Comparison of ENCODE assay signal across 18 cellular contexts in genomic region chr5:143796110-143796509, GRCh38. TPM values are rescaled to one million over a fixed set of nuclear protein-coding genes. Genes with fewer than 3 reads are reported as not detected.
"Had no signal": no experiment of that assay in that cellular context is flagged by ENCODE, and none has a peak within 500 bp of the region (broad histone marks: within the 10 kb centered on the region; RNA-seq: fewer than 3 reads in every experiment).

No MANE protein-coding gene starts in this region.

- H3K9me3 Mint-ChIP-seq: activated naive CD8-positive, alpha-beta T cell treated with anti-CD3 and anti-CD28 coated beads, Interleukin-2, amount 10 ng/mL, durations not matched to agents 7 days and 5 days; activated T-helper 1 cell treated with anti-CD3 and anti-CD28 coated beads, Interleukin-12 subunit alpha, Interleukin-12 subunit beta, Interleukin-2, Interleukin-4 antibody, amounts not matched to agents 30 ng/mL and 10 ng/mL and 1 ng/mL, durations not matched to agents 14 hours and 24 hours and 36 hours; endodermal cell; T-helper 2 cell treated with Interferon-gamma antibody and Interleukin-4, amounts not matched to agents 5 μg/mL and 100 μg/mL, for 36 hours had no signal

- H3K27me3 ChIP-seq: brain microvascular endothelial cell, dorsolateral prefrontal cortex, pancreas, tibial nerve, vagina had no signal

- H3K4me3 ChIP-seq: pancreas, tibial nerve, vagina had no signal

- DNase-seq: activated naive CD8-positive, alpha-beta T cell treated with anti-CD3 and anti-CD28 coated beads, Interleukin-2, amount 10 ng/mL, durations not matched to agents 7 days and 5 days; brain microvascular endothelial cell; dorsolateral prefrontal cortex; endodermal cell; glutamatergic neuron; pancreas; retina; stimulated activated CD4-positive, alpha-beta T cell treated with anti-CD3 and anti-CD28 coated beads, Interleukin-4, amount 100 ng/mL, for 24 hours; stimulated activated naive CD4-positive, alpha-beta T cell; substantia nigra had no signal

- H3K27ac Mint-ChIP-seq: activated naive CD8-positive, alpha-beta T cell treated with anti-CD3 and anti-CD28 coated beads, Interleukin-2, amount 10 ng/mL, durations not matched to agents 7 days and 5 days; activated T-helper 1 cell treated with anti-CD3 and anti-CD28 coated beads, Interleukin-12 subunit alpha, Interleukin-12 subunit beta, Interleukin-2, Interleukin-4 antibody, amounts not matched to agents 30 ng/mL and 10 ng/mL and 1 ng/mL, durations not matched to agents 14 hours and 24 hours and 36 hours; endodermal cell; T-helper 2 cell treated with Interferon-gamma antibody and Interleukin-4, amounts not matched to agents 5 μg/mL and 100 μg/mL, for 36 hours had no signal

- H3K9me3 ChIP-seq: pancreas, tibial nerve, vagina had no signal

- H3K36me3 Mint-ChIP-seq: activated naive CD8-positive, alpha-beta T cell treated with anti-CD3 and anti-CD28 coated beads, Interleukin-2, amount 10 ng/mL, durations not matched to agents 7 days and 5 days had no signal

- H3K4me3 Mint-ChIP-seq: activated naive CD8-positive, alpha-beta T cell treated with anti-CD3 and anti-CD28 coated beads, Interleukin-2, amount 10 ng/mL, durations not matched to agents 7 days and 5 days; activated T-helper 1 cell treated with anti-CD3 and anti-CD28 coated beads, Interleukin-12 subunit alpha, Interleukin-12 subunit beta, Interleukin-2, Interleukin-4 antibody, amounts not matched to agents 30 ng/mL and 10 ng/mL and 1 ng/mL, durations not matched to agents 14 hours and 24 hours and 36 hours; endodermal cell; T-helper 2 cell treated with Interferon-gamma antibody and Interleukin-4, amounts not matched to agents 5 μg/mL and 100 μg/mL, for 36 hours had no signal

- H3K4me1 ChIP-seq: pancreas, vagina had no signal

- H3K36me3 ChIP-seq: brain microvascular endothelial cell, pancreas, tibial nerve, vagina had no signal

- H3K4me1 Mint-ChIP-seq: endodermal cell had no signal

- H3K27ac ChIP-seq: brain microvascular endothelial cell, dorsolateral prefrontal cortex, pancreas, tibial nerve, vagina had no signal

RNA-seq across cellular contexts. Expression of gene HMHB1, which starts 15.9 kb away (rescaled TPM):
- total RNA-seq: activated CD8-positive, alpha-beta memory T cell treated with anti-CD3 and anti-CD28 coated beads for 36 hours; activated naive CD8-positive, alpha-beta T cell treated with anti-CD3 and anti-CD28 coated beads, Interleukin-2, amount 10 ng/mL, durations not matched to agents 7 days and 5 days; chondrocyte; dorsolateral prefrontal cortex; endodermal cell; epithelial cell of proximal tubule; lower leg skin; pancreas; tibial nerve; vagina had no signal
